Comparison of ENCODE assay signal across 12 cellular contexts in the genomic region with DNA sequence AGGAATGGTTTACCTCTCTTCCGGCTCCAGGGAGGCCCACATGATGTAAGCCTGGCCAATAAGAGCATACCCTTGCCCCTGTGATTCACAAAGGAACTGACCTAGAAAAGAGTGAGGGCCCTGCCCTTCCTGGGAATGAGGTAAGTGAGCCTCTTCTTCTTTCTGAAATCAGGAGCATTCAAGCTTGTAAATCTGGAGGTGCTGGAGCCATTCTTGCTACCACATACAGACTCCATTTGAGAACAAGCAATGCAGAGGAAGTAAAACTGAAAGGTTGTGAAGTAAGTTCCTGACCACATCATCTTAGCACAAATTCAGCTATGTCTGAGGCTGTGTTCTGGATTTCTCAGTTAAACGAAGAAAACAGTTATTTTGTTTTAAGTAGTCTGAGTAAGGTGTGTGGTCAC.
DNase-seq lines count a peak whose midpoint lies in the region; ATAC-seq and TF ChIP-seq lines count a peak whose summit lies in the region.
"Had no signal": no experiment of that assay in that cellular context is flagged by ENCODE, and none has a peak within 500 bp of the region (broad histone marks: within the 10 kb centered on the region; RNA-seq: fewer than 3 reads in every experiment).

No MANE protein-coding gene starts in this region.

- H3K4me3 ChIP-seq in OCI-LY3 (ENCODE audit: low read length) (peak overlapping the region; percentile 25), osteoblast (ENCODE audit: insufficient read depth, low read length) (no peak overlapping the region)

- H3K9me3 Mint-ChIP-seq in type B pancreatic cell: no peaks in the 10 kb centered on the region
- peaks cover 3% of the 10 kb centered on the region for H3K9me3 Mint-ChIP-seq in glutamatergic neuron (ENCODE audit: unreplicated experiment)

- ATAC-seq in GM18861 (IDR thresholded peaks at IDR 0.05; ENCODE audit: unreplicated experiment) (peak; percentile 58), HG02884 (IDR thresholded peaks at IDR 0.05; ENCODE audit: unreplicated experiment) (peak; percentile 77), GM21515 (IDR thresholded peaks at IDR 0.05; ENCODE audit: unreplicated experiment) (no peak), GM21367 (IDR thresholded peaks at IDR 0.05; ENCODE audit: unreplicated experiment) (no peak)
- ATAC-seq: activated T-cell treated with anti-CD3 and anti-CD28 coated beads, Interleukin-2, amount 50 U/mL, for 72 hours had no signal

- H3K4me3 Mint-ChIP-seq in type B pancreatic cell (no peak overlapping the region), glutamatergic neuron (ENCODE audit: unreplicated experiment) (no peak overlapping the region)
- H3K4me3 Mint-ChIP-seq: activated T-cell treated with anti-CD3 and anti-CD28 coated beads, Interleukin-2, amount 50 U/mL, for 72 hours had no signal

- H3K9me3 ChIP-seq in OCI-LY3 (ENCODE audit: insufficient read depth, low read length) (no peaks in the 10 kb centered on the region), osteoblast (ENCODE audit: low read depth, low read length) (no peaks in the 10 kb centered on the region)

- no peaks in the 10 kb centered on the region for H3K27me3 ChIP-seq in OCI-LY3 (ENCODE audit: low read depth, low read length)
- no peaks in the 10 kb centered on the region for H3K27me3 ChIP-seq in osteoblast (ENCODE audit: insufficient read depth, low read length)

- H3K27ac ChIP-seq in OCI-LY3 (ENCODE audit: low read length) (peak overlapping the region; percentile 47), osteoblast (ENCODE audit: low read depth, low read length) (peak overlapping the region; percentile 11)

- H3K36me3 ChIP-seq in OCI-LY3 (replicated peaks; ENCODE audit: low read depth, low read length) (no peaks in the 10 kb centered on the region), osteoblast (ENCODE audit: insufficient read depth, low read length) (peaks cover 18% of the 10 kb centered on the region)

- H3K27ac Mint-ChIP-seq in type B pancreatic cell (no peak overlapping the region), glutamatergic neuron (ENCODE audit: unreplicated experiment) (no peak overlapping the region)
- H3K27ac Mint-ChIP-seq: activated T-cell treated with anti-CD3 and anti-CD28 coated beads, Interleukin-2, amount 50 U/mL, for 72 hours had no signal

- peaks cover 18% of the 10 kb centered on the region for H3K4me1 ChIP-seq in OCI-LY3 (ENCODE audit: low read length)
- H3K4me1 ChIP-seq in osteoblast (ENCODE audit: insufficient read depth, low read length): peaks cover 30% of the 10 kb centered on the region

- TF ChIP-seq CTCF in OCI-LY3 (IDR thresholded peaks at IDR 0.05; ENCODE audit: low read depth, low read length) (no peak), osteoblast (IDR thresholded peaks at IDR 0.05; ENCODE audit: extremely low read depth, low read depth, low read length) (no peak), type B pancreatic cell (conservative IDR thresholded peaks at IDR 0.05) (no peak), glutamatergic neuron (IDR thresholded peaks at IDR 0.05; ENCODE audit: partially characterized antibody, unreplicated experiment) (no peak)

- H2AFZ ChIP-seq in OCI-LY3 (ENCODE audit: low read depth, low read length) (peak overlapping the region; percentile 55; the same call in 1 of the 2 replicates), osteoblast (ENCODE audit: low read length) (no peak overlapping the region)

- H3K4me2 ChIP-seq in OCI-LY3 (ENCODE audit: low read length) (peak overlapping the region; percentile 45), osteoblast (ENCODE audit: insufficient read depth, low read length) (no peak overlapping the region)

- peaks cover 12% of the 10 kb centered on the region for H3K36me3 Mint-ChIP-seq in type B pancreatic cell
- no peaks in the 10 kb centered on the region for H3K36me3 Mint-ChIP-seq in glutamatergic neuron (ENCODE audit: unreplicated experiment)

- DNase-seq in osteoblast (ENCODE audit: insufficient read length, low spot score, missing footprints) (no peak), type B pancreatic cell (ENCODE audit: extremely low spot score, unreplicated experiment) (no peak), glutamatergic neuron (no peak)
- DNase-seq: activated T-cell treated with anti-CD3 and anti-CD28 coated beads, Interleukin-2, amount 50 U/mL, for 72 hours; hippocampal formation; stimulated activated CD4-positive, alpha-beta T cell treated with anti-CD3 and anti-CD28 coated beads, Interleukin-4, amount 100 ng/mL, for 1 hour; T-helper 9 cell had no signal

- H3K4me1 Mint-ChIP-seq in type B pancreatic cell (ENCODE audit: unreplicated experiment): peaks cover 20% of the 10 kb centered on the region
- H3K4me1 Mint-ChIP-seq in glutamatergic neuron (ENCODE audit: low read depth, unreplicated experiment): peaks cover 17% of the 10 kb centered on the region

- H3K27me3 Mint-ChIP-seq in type B pancreatic cell (no peaks in the 10 kb centered on the region), glutamatergic neuron (ENCODE audit: unreplicated experiment) (no peaks in the 10 kb centered on the region)

- H4K20me1 ChIP-seq in OCI-LY3 (ENCODE audit: insufficient read depth, low read length) (no peaks in the 10 kb centered on the region), osteoblast (ENCODE audit: insufficient read depth, low read length) (no peaks in the 10 kb centered on the region)

- H3K79me2 ChIP-seq in OCI-LY3 (ENCODE audit: low read length) (no peaks in the 10 kb centered on the region), osteoblast (ENCODE audit: insufficient read depth, low read length) (no peaks in the 10 kb centered on the region)

- H3K9ac ChIP-seq in OCI-LY3 (ENCODE audit: low read length): no peak overlapping the region

Comparison
In these comparisons a context has a peak if more than half of its experiments do, and no peak if none do; other contexts are left out.
1. ATAC-seq: peak in GM18861 (single experiment) and HG02884 (single experiment); none in GM21515 (single experiment) and GM21367 (single experiment).